ENCODE assay signal across 37 cellular contexts in the genomic region with DNA sequence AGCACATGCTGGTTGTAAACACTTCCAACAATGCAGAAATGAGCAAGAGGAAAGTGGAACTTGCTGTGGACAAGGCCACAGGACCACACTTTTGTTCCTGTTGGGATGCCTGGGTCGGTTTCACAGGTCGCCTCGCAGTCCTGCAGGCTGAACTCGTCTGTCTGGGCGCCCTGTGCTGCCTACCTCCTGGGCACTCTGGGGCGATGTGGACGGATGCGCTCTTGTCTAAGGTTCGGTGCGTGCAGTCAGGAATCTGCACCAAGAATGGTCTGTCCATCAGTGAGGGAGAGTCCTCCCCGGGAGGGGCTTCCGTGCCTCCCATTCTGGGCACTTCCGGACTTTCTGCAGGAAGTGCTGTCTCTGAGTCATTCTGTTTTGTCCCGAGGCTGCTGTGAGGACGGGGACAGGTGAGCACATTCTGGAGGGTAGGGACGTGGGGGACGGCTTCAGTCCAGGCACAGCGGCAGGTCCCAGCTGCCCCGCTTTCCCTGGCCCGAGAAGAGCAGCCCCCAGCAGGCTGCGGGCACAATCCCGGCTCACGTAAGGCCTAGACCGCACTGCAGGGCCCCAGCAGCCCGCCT. TPM values are rescaled to one million over a fixed set of nuclear protein-coding genes. Genes with fewer than 3 reads are reported as not detected.
"Had no signal": no experiment of that assay in that cellular context is flagged by ENCODE, and none has a peak within 500 bp of the region (broad histone marks: within the 10 kb centered on the region; RNA-seq: fewer than 3 reads in every experiment).

No MANE protein-coding gene starts in this region.

- FAIRE-seq: RCC 7860 had no signal

- H3K27me3 ChIP-seq: SJCRH30 had no signal

- H3K4me1 Mint-ChIP-seq: activated CD4-positive, alpha-beta T cell treated with anti-CD3 and anti-CD28 coated beads, Interleukin-2, amount 10 ng/mL, durations not matched to agents 24 days and 14 days; activated naive CD4-positive, alpha-beta T cell treated with anti-CD3 and anti-CD28 coated beads, Interleukin-2, amount 10 ng/mL, durations not matched to agents 7 days and 5 days; activated naive CD8-positive, alpha-beta T cell treated with anti-CD3 and anti-CD28 coated beads, Interleukin-2, amount 50 U/mL, for 24 hours; brain had no signal

- H3K36me3 ChIP-seq: SJCRH30, WERI-Rb-1 had no signal

- H3K4me3 Mint-ChIP-seq: activated CD4-positive, alpha-beta T cell treated with anti-CD3 and anti-CD28 coated beads, Interleukin-2, amount 10 ng/mL, durations not matched to agents 24 days and 14 days; activated CD8-positive, alpha-beta T cell treated with anti-CD3 and anti-CD28 coated beads for 36 hours; activated naive CD4-positive, alpha-beta T cell treated with anti-CD3 and anti-CD28 coated beads, Interleukin-2, amount 10 ng/mL, durations not matched to agents 7 days and 5 days; activated naive CD8-positive, alpha-beta T cell; activated naive CD8-positive, alpha-beta T cell treated with anti-CD3 and anti-CD28 coated beads, Interleukin-2, amount 50 U/mL, for 24 hours; activated T-cell treated with anti-CD3 and anti-CD28 coated beads, Interleukin-2, amount 50 U/mL, for 4 hours; brain had no signal

- H3K9me3 ChIP-seq: SJCRH30 had no signal

- H3K4me3 ChIP-seq: SJCRH30, SK-N-MC had no signal

- H3K27ac Mint-ChIP-seq: activated CD4-positive, alpha-beta T cell treated with anti-CD3 and anti-CD28 coated beads, Interleukin-2, amount 10 ng/mL, durations not matched to agents 24 days and 14 days; activated CD8-positive, alpha-beta T cell treated with anti-CD3 and anti-CD28 coated beads for 36 hours; activated naive CD4-positive, alpha-beta T cell treated with anti-CD3 and anti-CD28 coated beads, Interleukin-2, amount 10 ng/mL, durations not matched to agents 7 days and 5 days; activated naive CD8-positive, alpha-beta T cell; activated naive CD8-positive, alpha-beta T cell treated with anti-CD3 and anti-CD28 coated beads, Interleukin-2, amount 50 U/mL, for 24 hours; brain had no signal

- DNase-seq: activated CD4-positive, alpha-beta T cell treated with anti-CD3 and anti-CD28 coated beads for 1 hour; activated CD4-positive, alpha-beta T cell treated with anti-CD3 and anti-CD28 coated beads, Interleukin-2, amount 10 ng/mL, durations not matched to agents 24 days and 14 days; activated CD4-positive, alpha-beta T cell treated with anti-CD3 and anti-CD28 coated beads, Interleukin-2, amount 50 U/mL, for 4 hours; activated CD4-positive, CD25-positive, alpha-beta regulatory T cell; activated effector memory CD4-positive, alpha-beta T cell treated with Interleukin-2 at 50 U/mL for 16 hours; activated naive CD4-positive, alpha-beta T cell treated with anti-CD3 and anti-CD28 coated beads, Interleukin-2, amount 10 ng/mL, durations not matched to agents 7 days and 5 days; activated naive CD8-positive, alpha-beta T cell treated with anti-CD3 and anti-CD28 coated beads, Interleukin-2, amount 50 U/mL, for 24 hours; activated T-cell treated with anti-CD3 and anti-CD28 coated beads, Interleukin-2, amount 50 U/mL, for 4 hours; anterior cingulate cortex; central memory CD4-positive, alpha-beta T cell; Karpas-422; NCI-H1105; NCI-H1417 treated with DMSO at 0.1 percent for 48 hours; NCI-H187 treated with DMSO at 0.1 percent for 48 hours; NCI-H2081; NCI-H2171 treated with DMSO at 0.1 percent for 48 hours; NCI-H226; NCI-H446 treated with DMSO at 0.1 percent for 48 hours; NCI-H524; NCI-H69; NCI-H82; NK-92 treated with Interleukin-12 subunit alpha and Interleukin-12 subunit beta, amount 100 ng/mL, for 24 hours; PC-3; SJCRH30; T1000; WERI-Rb-1 had no signal

- H3K9me3 Mint-ChIP-seq: activated CD8-positive, alpha-beta T cell treated with anti-CD3 and anti-CD28 coated beads for 36 hours had no signal

- ATAC-seq: activated naive CD8-positive, alpha-beta T cell treated with anti-CD3 and anti-CD28 coated beads, Interleukin-2, amount 50 U/mL, for 24 hours; PC-3; Right ventricle myocardium inferior had no signal

- H3K36me3 Mint-ChIP-seq: activated naive CD4-positive, alpha-beta T cell treated with anti-CD3 and anti-CD28 coated beads, Interleukin-2, amount 10 ng/mL, durations not matched to agents 7 days and 5 days; activated naive CD8-positive, alpha-beta T cell; brain had no signal

- H3K4me1 ChIP-seq: SJCRH30 had no signal

- H3K27ac ChIP-seq: RWPE1, SJCRH30, SK-N-MC, WERI-Rb-1 had no signal

- H3K27me3 Mint-ChIP-seq: activated CD4-positive, alpha-beta T cell treated with anti-CD3 and anti-CD28 coated beads, Interleukin-2, amount 10 ng/mL, durations not matched to agents 24 days and 14 days; activated CD8-positive, alpha-beta T cell treated with anti-CD3 and anti-CD28 coated beads for 36 hours; activated naive CD4-positive, alpha-beta T cell treated with anti-CD3 and anti-CD28 coated beads, Interleukin-2, amount 10 ng/mL, durations not matched to agents 7 days and 5 days; activated naive CD8-positive, alpha-beta T cell; activated naive CD8-positive, alpha-beta T cell treated with anti-CD3 and anti-CD28 coated beads, Interleukin-2, amount 50 U/mL, for 24 hours had no signal

RNA-seq across cellular contexts. Expression of gene SLITRK1, which starts 24.1 kb away (rescaled TPM):
- total RNA-seq: activated CD4-positive, alpha-beta T cell treated with anti-CD3 and anti-CD28 coated beads, Interleukin-2, amount 10 ng/mL, durations not matched to agents 24 days and 14 days; activated CD8-positive, alpha-beta memory T cell treated with anti-CD3 and anti-CD28 coated beads for 36 hours; activated CD8-positive, alpha-beta T cell treated with anti-CD3 and anti-CD28 coated beads for 36 hours; activated T-cell treated with anti-CD3 and anti-CD28 coated beads, Interleukin-2, amount 50 U/mL, for 4 hours; MCF 10A; PC-3; Right ventricle myocardium inferior; SJCRH30; T-helper 1 cell treated with Interleukin-12 subunit alpha and Interleukin-12 subunit beta and Interleukin-4 antibody, amounts not matched to agents 30 ng/mL and 1 ng/mL, for 36 hours; T-helper 2 cell treated with Interferon-gamma antibody and Interleukin-4, amounts not matched to agents 100 ng/mL and 5 ng/mL, for 36 hours had no signal
